Comparison of ENCODE assay signal across 1 cellular context in the genomic region with DNA sequence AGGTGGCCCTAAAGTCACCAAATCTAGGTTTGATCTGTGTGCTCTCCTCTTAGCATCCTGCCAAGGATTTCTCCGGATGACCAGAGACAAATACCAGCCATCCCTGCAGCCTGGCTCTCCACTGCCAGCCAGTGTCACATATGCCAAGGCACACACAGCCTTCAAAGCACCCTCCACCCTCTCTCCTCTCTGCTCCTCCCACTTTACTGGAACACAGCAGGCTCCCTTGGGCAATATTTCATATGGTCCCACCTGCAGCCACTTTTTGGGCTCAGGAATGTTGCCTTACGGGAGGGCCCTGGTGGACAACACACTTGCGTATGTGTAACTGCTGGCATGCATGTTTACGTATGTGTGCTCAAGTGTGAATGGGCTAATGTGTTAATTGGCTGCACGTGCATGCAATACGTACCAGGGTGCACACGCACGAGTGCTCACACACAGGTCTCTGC.
TF ChIP-seq lines count a peak whose summit lies in the region.

No MANE protein-coding gene starts in this region.

TF ChIP-seq in GM23338, 12 proteins besides CTCF, POLR2A, EP300 and RAD21:
- TF ChIP-seq, protein P1, sequence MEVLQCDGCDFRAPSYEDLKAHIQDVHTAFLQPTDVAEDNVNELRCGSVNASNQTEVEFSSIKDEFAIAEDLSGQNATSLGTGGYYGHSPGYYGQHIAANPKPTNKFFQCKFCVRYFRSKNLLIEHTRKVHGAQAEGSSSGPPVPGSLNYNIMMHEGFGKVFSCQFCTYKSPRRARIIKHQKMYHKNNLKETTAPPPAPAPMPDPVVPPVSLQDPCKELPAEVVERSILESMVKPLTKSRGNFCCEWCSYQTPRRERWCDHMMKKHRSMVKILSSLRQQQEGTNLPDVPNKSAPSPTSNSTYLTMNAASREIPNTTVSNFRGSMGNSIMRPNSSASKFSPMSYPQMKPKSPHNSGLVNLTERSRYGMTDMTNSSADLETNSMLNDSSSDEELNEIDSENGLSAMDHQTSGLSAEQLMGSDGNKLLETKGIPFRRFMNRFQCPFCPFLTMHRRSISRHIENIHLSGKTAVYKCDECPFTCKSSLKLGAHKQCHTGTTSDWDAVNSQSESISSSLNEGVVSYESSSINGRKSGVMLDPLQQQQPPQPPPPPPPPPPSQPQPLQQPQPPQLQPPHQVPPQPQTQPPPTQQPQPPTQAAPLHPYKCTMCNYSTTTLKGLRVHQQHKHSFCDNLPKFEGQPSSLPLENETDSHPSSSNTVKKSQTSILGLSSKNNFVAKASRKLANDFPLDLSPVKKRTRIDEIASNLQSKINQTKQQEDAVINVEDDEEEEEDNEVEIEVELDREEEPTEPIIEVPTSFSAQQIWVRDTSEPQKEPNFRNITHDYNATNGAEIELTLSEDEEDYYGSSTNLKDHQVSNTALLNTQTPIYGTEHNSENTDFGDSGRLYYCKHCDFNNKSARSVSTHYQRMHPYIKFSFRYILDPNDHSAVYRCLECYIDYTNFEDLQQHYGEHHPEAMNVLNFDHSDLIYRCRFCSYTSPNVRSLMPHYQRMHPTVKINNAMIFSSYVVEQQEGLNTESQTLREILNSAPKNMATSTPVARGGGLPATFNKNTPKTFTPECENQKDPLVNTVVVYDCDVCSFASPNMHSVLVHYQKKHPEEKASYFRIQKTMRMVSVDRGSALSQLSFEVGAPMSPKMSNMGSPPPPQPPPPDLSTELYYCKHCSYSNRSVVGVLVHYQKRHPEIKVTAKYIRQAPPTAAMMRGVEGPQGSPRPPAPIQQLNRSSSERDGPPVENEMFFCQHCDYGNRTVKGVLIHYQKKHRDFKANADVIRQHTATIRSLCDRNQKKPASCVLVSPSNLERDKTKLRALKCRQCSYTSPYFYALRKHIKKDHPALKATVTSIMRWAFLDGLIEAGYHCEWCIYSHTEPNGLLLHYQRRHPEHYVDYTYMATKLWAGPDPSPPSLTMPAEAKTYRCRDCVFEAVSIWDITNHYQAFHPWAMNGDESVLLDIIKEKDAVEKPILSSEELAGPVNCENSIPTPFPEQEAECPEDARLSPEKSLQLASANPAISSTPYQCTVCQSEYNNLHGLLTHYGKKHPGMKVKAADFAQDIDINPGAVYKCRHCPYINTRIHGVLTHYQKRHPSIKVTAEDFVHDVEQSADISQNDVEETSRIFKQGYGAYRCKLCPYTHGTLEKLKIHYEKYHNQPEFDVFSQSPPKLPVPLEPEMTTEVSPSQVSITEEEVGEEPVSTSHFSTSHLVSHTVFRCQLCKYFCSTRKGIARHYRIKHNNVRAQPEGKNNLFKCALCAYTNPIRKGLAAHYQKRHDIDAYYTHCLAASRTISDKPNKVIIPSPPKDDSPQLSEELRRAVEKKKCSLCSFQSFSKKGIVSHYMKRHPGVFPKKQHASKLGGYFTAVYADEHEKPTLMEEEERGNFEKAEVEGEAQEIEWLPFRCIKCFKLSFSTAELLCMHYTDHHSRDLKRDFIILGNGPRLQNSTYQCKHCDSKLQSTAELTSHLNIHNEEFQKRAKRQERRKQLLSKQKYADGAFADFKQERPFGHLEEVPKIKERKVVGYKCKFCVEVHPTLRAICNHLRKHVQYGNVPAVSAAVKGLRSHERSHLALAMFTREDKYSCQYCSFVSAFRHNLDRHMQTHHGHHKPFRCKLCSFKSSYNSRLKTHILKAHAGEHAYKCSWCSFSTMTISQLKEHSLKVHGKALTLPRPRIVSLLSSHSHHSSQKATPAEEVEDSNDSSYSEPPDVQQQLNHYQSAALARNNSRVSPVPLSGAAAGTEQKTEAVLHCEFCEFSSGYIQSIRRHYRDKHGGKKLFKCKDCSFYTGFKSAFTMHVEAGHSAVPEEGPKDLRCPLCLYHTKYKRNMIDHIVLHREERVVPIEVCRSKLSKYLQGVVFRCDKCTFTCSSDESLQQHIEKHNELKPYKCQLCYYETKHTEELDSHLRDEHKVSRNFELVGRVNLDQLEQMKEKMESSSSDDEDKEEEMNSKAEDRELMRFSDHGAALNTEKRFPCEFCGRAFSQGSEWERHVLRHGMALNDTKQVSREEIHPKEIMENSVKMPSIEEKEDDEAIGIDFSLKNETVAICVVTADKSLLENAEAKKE (CRISPR knock-in tag; IDR thresholded peaks at IDR 0.05) = no peak
- no peak for TF ChIP-seq JUNB (IDR thresholded peaks at IDR 0.05; ENCODE audit: unreplicated experiment)
- no peak for TF ChIP-seq EZH2phosphoT487 (IDR thresholded peaks at IDR 0.05; ENCODE audit: unreplicated experiment)
- no peak for TF ChIP-seq EZH2 (IDR thresholded peaks at IDR 0.05; ENCODE audit: low read depth, unreplicated experiment)
- no peak for TF ChIP-seq POLR2AphosphoS5 (IDR thresholded peaks at IDR 0.05; ENCODE audit: low read depth)
- TF ChIP-seq ZNF331 (CRISPR knock-in tag; IDR thresholded peaks at IDR 0.05; ENCODE audit: low read depth) = no peak
- no peak for TF ChIP-seq STAT1 (IDR thresholded peaks at IDR 0.05; ENCODE audit: unreplicated experiment)
- no peak for TF ChIP-seq CREB1 (CRISPR knock-in tag; IDR thresholded peaks at IDR 0.05; ENCODE audit: low read depth)
- TF ChIP-seq, protein P2, sequence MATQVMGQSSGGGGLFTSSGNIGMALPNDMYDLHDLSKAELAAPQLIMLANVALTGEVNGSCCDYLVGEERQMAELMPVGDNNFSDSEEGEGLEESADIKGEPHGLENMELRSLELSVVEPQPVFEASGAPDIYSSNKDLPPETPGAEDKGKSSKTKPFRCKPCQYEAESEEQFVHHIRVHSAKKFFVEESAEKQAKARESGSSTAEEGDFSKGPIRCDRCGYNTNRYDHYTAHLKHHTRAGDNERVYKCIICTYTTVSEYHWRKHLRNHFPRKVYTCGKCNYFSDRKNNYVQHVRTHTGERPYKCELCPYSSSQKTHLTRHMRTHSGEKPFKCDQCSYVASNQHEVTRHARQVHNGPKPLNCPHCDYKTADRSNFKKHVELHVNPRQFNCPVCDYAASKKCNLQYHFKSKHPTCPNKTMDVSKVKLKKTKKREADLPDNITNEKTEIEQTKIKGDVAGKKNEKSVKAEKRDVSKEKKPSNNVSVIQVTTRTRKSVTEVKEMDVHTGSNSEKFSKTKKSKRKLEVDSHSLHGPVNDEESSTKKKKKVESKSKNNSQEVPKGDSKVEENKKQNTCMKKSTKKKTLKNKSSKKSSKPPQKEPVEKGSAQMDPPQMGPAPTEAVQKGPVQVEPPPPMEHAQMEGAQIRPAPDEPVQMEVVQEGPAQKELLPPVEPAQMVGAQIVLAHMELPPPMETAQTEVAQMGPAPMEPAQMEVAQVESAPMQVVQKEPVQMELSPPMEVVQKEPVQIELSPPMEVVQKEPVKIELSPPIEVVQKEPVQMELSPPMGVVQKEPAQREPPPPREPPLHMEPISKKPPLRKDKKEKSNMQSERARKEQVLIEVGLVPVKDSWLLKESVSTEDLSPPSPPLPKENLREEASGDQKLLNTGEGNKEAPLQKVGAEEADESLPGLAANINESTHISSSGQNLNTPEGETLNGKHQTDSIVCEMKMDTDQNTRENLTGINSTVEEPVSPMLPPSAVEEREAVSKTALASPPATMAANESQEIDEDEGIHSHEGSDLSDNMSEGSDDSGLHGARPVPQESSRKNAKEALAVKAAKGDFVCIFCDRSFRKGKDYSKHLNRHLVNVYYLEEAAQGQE (IDR thresholded peaks at IDR 0.05; ENCODE audit: unreplicated experiment) = no peak
- TF ChIP-seq, protein P3, sequence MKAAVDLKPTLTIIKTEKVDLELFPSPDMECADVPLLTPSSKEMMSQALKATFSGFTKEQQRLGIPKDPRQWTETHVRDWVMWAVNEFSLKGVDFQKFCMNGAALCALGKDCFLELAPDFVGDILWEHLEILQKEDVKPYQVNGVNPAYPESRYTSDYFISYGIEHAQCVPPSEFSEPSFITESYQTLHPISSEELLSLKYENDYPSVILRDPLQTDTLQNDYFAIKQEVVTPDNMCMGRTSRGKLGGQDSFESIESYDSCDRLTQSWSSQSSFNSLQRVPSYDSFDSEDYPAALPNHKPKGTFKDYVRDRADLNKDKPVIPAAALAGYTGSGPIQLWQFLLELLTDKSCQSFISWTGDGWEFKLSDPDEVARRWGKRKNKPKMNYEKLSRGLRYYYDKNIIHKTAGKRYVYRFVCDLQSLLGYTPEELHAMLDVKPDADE (IDR thresholded peaks at IDR 0.05) = no peak
- no peak for TF ChIP-seq NANOG (IDR thresholded peaks at IDR 0.05; ENCODE audit: borderline replicate concordance)
